ENCODE assay signal across 1 cellular context in genomic region chr22:39528681-39529486, GRCh38.
A peak's percentile ranks its signal among the peaks of the same experiment; 100 is the strongest.
TF ChIP-seq lines count a peak whose summit lies in the region.

No MANE protein-coding gene starts in this region.

TF ChIP-seq in K562, 482 proteins besides CTCF, POLR2A, EP300 and RAD21 (continued from another document and continues in another):
- TF ChIP-seq HMBOX1 (IDR thresholded peaks at IDR 0.05) (no peak), ADNP (tag; IDR thresholded peaks at IDR 0.05) (no peak), ZNF175 (CRISPR knock-in tag; IDR thresholded peaks at IDR 0.05; ENCODE audit: low read depth) (no peak), RAD51 (IDR thresholded peaks at IDR 0.05; ENCODE audit: borderline replicate concordance, low read depth) (no peak), ASH1L (IDR thresholded peaks at IDR 0.05; ENCODE audit: borderline replicate concordance, low read depth, partially characterized antibody) (no peak), ZNF408 (CRISPR knock-in tag; IDR thresholded peaks at IDR 0.05; ENCODE audit: low read depth) (no peak), TEAD4 (IDR thresholded peaks at IDR 0.05; ENCODE audit: low read length) (peak; percentile 57; the same call in 1 of the 2 replicates), TEAD4 (CRISPR knock-in tag; IDR thresholded peaks at IDR 0.05; ENCODE audit: borderline replicate concordance) (no peak), SMARCA5 (IDR thresholded peaks at IDR 0.05) (no peak), XRCC3 (IDR thresholded peaks at IDR 0.05) (no peak), HNRNPLL (IDR thresholded peaks at IDR 0.05; ENCODE audit: low read depth, low read length, poor library complexity, severe bottlenecking) (no peak), NEUROD1 (IDR thresholded peaks at IDR 0.05; ENCODE audit: borderline replicate concordance, low read depth, low read length, partially characterized antibody) (peak; percentile 100), COPS2 (conservative IDR thresholded peaks at IDR 0.05) (no peak), BRD4 (IDR thresholded peaks at IDR 0.05) (no peak), ZBTB5 (IDR thresholded peaks at IDR 0.05) (no peak), BHLHE40 (IDR thresholded peaks at IDR 0.05; ENCODE audit: low read length) (0 out of 2 replicates have a peak, but pooled peaks have one; percentile 33), MNT (conservative IDR thresholded peaks at IDR 0.05) (peak in 1 of 2 experiments; percentile 45; a peak in 1 of 4 replicates), FOXP1 (CRISPR knock-in tag; IDR thresholded peaks at IDR 0.05) (no peak; the same call in 1 of the 2 replicates), MAZ (CRISPR knock-in tag; conservative IDR thresholded peaks at IDR 0.05 in 1 of 2, IDR thresholded peaks at IDR 0.05 in 1 of 2) (peak in 1 of 2 experiments; percentile 45; a peak in 1 of 4 replicates), U2AF2 (optimal IDR thresholded peaks at IDR 0.05; ENCODE audit: low read depth, low read length) (no peak), LARP7 (IDR thresholded peaks at IDR 0.05) (no peak), SP2 (IDR thresholded peaks at IDR 0.05; ENCODE audit: extremely low read depth, low read depth, low read length, poor library complexity, severe bottlenecking) (no peak), TCF15 (CRISPR knock-in tag; IDR thresholded peaks at IDR 0.05) (no peak), STAT5A (IDR thresholded peaks at IDR 0.05; ENCODE audit: borderline replicate concordance, low read length) (no peak; the same call in 1 of the 2 replicates), ZNF174 (CRISPR knock-in tag; IDR thresholded peaks at IDR 0.05) (no peak), ZNF609 (CRISPR knock-in tag; IDR thresholded peaks at IDR 0.05; ENCODE audit: borderline replicate concordance) (no peak), ZC3H4 (CRISPR knock-in tag; IDR thresholded peaks at IDR 0.05; ENCODE audit: borderline replicate concordance) (no peak), ZNF311 (CRISPR knock-in tag; IDR thresholded peaks at IDR 0.05) (no peak), KDM2B (CRISPR knock-in tag; IDR thresholded peaks at IDR 0.05) (no peak), ZNF282 (CRISPR knock-in tag; IDR thresholded peaks at IDR 0.05) (no peak), PTRF (tag; IDR thresholded peaks at IDR 0.05) (no peak), SREBF2 (CRISPR knock-in tag; IDR thresholded peaks at IDR 0.05) (no peak), NFRKB (IDR thresholded peaks at IDR 0.05; ENCODE audit: low read depth) (no peak), MYNN (IDR thresholded peaks at IDR 0.05) (peak; percentile 77; the same call in 1 of the 2 replicates), MYNN (CRISPR knock-in tag; IDR thresholded peaks at IDR 0.05) (no peak), MEIS2 (IDR thresholded peaks at IDR 0.05; ENCODE audit: partially characterized antibody) (no peak), CBX1 (IDR thresholded peaks at IDR 0.05; ENCODE audit: low read depth) (no peak), ZNF134 (CRISPR knock-in tag; conservative IDR thresholded peaks at IDR 0.05) (no peak), ZBTB2 (IDR thresholded peaks at IDR 0.05) (no peak), MEF2D (tag; conservative IDR thresholded peaks at IDR 0.05; ENCODE audit: low read depth) (no peak), THAP12 (CRISPR knock-in tag; IDR thresholded peaks at IDR 0.05) (no peak), LCOR (CRISPR knock-in tag; IDR thresholded peaks at IDR 0.05) (no peak), KAT8 (IDR thresholded peaks at IDR 0.05; ENCODE audit: low read depth) (no peak), ZBTB1 (CRISPR knock-in tag; IDR thresholded peaks at IDR 0.05; ENCODE audit: borderline replicate concordance, low read depth) (no peak)
- TF ChIP-seq, protein P1, sequence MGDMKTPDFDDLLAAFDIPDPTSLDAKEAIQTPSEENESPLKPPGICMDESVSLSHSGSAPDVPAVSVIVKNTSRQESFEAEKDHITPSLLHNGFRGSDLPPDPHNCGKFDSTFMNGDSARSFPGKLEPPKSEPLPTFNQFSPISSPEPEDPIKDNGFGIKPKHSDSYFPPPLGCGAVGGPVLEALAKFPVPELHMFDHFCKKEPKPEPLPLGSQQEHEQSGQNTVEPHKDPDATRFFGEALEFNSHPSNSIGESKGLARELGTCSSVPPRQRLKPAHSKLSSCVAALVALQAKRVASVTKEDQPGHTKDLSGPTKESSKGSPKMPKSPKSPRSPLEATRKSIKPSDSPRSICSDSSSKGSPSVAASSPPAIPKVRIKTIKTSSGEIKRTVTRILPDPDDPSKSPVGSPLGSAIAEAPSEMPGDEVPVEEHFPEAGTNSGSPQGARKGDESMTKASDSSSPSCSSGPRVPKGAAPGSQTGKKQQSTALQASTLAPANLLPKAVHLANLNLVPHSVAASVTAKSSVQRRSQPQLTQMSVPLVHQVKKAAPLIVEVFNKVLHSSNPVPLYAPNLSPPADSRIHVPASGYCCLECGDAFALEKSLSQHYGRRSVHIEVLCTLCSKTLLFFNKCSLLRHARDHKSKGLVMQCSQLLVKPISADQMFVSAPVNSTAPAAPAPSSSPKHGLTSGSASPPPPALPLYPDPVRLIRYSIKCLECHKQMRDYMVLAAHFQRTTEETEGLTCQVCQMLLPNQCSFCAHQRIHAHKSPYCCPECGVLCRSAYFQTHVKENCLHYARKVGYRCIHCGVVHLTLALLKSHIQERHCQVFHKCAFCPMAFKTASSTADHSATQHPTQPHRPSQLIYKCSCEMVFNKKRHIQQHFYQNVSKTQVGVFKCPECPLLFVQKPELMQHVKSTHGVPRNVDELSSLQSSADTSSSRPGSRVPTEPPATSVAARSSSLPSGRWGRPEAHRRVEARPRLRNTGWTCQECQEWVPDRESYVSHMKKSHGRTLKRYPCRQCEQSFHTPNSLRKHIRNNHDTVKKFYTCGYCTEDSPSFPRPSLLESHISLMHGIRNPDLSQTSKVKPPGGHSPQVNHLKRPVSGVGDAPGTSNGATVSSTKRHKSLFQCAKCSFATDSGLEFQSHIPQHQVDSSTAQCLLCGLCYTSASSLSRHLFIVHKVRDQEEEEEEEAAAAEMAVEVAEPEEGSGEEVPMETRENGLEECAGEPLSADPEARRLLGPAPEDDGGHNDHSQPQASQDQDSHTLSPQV (IDR thresholded peaks at IDR 0.05), result 0 out of 2 replicates have a peak, but pooled peaks have one; percentile 53
- TF ChIP-seq, protein P2, sequence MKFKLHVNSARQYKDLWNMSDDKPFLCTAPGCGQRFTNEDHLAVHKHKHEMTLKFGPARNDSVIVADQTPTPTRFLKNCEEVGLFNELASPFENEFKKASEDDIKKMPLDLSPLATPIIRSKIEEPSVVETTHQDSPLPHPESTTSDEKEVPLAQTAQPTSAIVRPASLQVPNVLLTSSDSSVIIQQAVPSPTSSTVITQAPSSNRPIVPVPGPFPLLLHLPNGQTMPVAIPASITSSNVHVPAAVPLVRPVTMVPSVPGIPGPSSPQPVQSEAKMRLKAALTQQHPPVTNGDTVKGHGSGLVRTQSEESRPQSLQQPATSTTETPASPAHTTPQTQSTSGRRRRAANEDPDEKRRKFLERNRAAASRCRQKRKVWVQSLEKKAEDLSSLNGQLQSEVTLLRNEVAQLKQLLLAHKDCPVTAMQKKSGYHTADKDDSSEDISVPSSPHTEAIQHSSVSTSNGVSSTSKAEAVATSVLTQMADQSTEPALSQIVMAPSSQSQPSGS (CRISPR knock-in tag; IDR thresholded peaks at IDR 0.05), result no peak
- TF ChIP-seq, protein P3, sequence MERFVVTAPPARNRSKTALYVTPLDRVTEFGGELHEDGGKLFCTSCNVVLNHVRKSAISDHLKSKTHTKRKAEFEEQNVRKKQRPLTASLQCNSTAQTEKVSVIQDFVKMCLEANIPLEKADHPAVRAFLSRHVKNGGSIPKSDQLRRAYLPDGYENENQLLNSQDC (CRISPR knock-in tag; IDR thresholded peaks at IDR 0.05), result no peak
